In the genomic region with DNA sequence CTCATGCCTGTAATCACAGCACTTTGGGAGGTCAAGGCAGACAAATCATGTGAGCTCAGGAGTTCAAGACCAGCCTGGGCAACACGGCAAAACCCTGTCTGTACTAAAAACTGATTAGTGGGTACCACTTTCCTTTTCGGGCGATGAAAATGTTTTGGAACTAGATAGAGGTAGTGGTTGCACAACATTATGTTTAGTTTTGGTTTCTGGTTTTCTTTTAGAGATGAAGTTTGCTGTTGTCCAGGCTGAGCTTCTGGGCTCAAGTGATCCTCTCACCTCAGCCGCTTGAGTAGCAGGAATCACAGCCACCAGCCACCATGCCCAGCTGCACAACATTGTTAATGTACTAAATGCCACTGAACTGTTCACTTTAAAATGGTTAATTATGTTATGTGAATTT, we compare ENCODE assay signal across 17 cellular contexts. TPM values are rescaled to one million over a fixed set of nuclear protein-coding genes. Genes with fewer than 3 reads are reported as not detected.
DNase-seq lines count a peak whose midpoint lies in the region; ATAC-seq and TF ChIP-seq lines count a peak whose summit lies in the region.
"Had no signal": no experiment of that assay in that cellular context is flagged by ENCODE, and none has a peak within 500 bp of the region (broad histone marks: within the 10 kb centered on the region; RNA-seq: fewer than 3 reads in every experiment).

No MANE protein-coding gene starts in this region.

- DNase-seq in NOMO-1 (lab: John Stamatoyannopoulos, UW; ENCODE audit: unreplicated experiment in 2 of 2), result peak; percentile 13 to 61
- no peak for DNase-seq in naive thymus-derived CD4-positive, alpha-beta T cell
- no peak for DNase-seq in MCF 10A (ENCODE audit: unreplicated experiment)
- DNase-seq: adrenal gland; C1 segment of cervical spinal cord; Kasumi-1; left lung; naive B cell; NCI-H2029; NCI-H69; SHP77; stimulated activated naive CD4-positive, alpha-beta T cell had no signal

- H3K4me3 Mint-ChIP-seq in naive thymus-derived CD4-positive, alpha-beta T cell, result peak overlapping the region in 1 of 10 donors; percentile 18
- no peak overlapping the region for H3K4me3 Mint-ChIP-seq in MCF 10A (ENCODE audit: unreplicated experiment)
- H3K4me3 Mint-ChIP-seq: naive B cell had no signal

- H3K4me3 ChIP-seq in naive thymus-derived CD4-positive, alpha-beta T cell (ENCODE audit: low read length), result no peak overlapping the region
- H3K4me3 ChIP-seq: adrenal gland, left lung had no signal

- no peaks in the 10 kb centered on the region for H3K9me3 ChIP-seq in naive thymus-derived CD4-positive, alpha-beta T cell (ENCODE audit: control insufficient read depth in 2 of 3, low read length in 3 of 3)
- H3K9me3 ChIP-seq: adrenal gland, left lung had no signal

- H3K9me3 Mint-ChIP-seq in naive thymus-derived CD4-positive, alpha-beta T cell, result peaks cover 0 to 12% (median 5%) of the 10 kb centered on the region in 11 donors
- H3K9me3 Mint-ChIP-seq in MCF 10A (ENCODE audit: unreplicated experiment), result peaks cover 2% of the 10 kb centered on the region

- peaks cover 58 to 60% of the 10 kb centered on the region in 2 donors for H3K4me1 ChIP-seq in naive thymus-derived CD4-positive, alpha-beta T cell (ENCODE audit: control insufficient read depth in 2 of 2, insufficient read depth in 2 of 2, low read length in 2 of 2)

- no peak overlapping the region for H3K27ac ChIP-seq in naive thymus-derived CD4-positive, alpha-beta T cell (ENCODE audit: low read depth, low read length)
- H3K27ac ChIP-seq: left lung had no signal

- POLR2A ChIA-PET in naive thymus-derived CD4-positive, alpha-beta T cell (lab: Charles Lee), result no interaction called here
- POLR2A ChIA-PET in MCF 10A (lab: Yijun Ruan, JAX), result no interaction called here

- no peaks in the 10 kb centered on the region for H3K27me3 ChIP-seq in naive thymus-derived CD4-positive, alpha-beta T cell (ENCODE audit: control insufficient read depth in 2 of 2, insufficient read depth in 2 of 2, low read length in 2 of 2)
- H3K27me3 ChIP-seq: adrenal gland, left lung had no signal

- CTCF ChIA-PET in naive thymus-derived CD4-positive, alpha-beta T cell (lab: Charles Lee), result interaction anchor here (0.9 kb wide), 1 partner anchor 22 kb away, joined by 4 read pairs; no protein-coding TSS in a partner anchor
- CTCF ChIA-PET in MCF 10A (lab: Yijun Ruan, JAX), result interaction anchor here (0.8 kb wide), 1 partner anchor 104 kb away, joined by 4 read pairs; no protein-coding TSS in a partner anchor

- H3K36me3 Mint-ChIP-seq in naive thymus-derived CD4-positive, alpha-beta T cell, result peaks cover 14 to 50% (median 49%) of the 10 kb centered on the region in 5 donors
- H3K36me3 Mint-ChIP-seq in MCF 10A (ENCODE audit: insufficient read depth, unreplicated experiment), result peaks cover 5% of the 10 kb centered on the region
- H3K36me3 Mint-ChIP-seq: naive B cell had no signal

- H3K27ac Mint-ChIP-seq in naive thymus-derived CD4-positive, alpha-beta T cell, result peak overlapping the region in 8 of 9 donors; percentile 5 to 86 (median 62)
- no peak overlapping the region for H3K27ac Mint-ChIP-seq in MCF 10A (ENCODE audit: low read depth, unreplicated experiment)
- H3K27ac Mint-ChIP-seq: naive B cell had no signal

- BruUV-seq in MCF 10A (replicated peaks; lab: Mats Ljungman, UMichigan), result no TSS peak

- ATAC-seq in GM18517 (IDR thresholded peaks at IDR 0.05; ENCODE audit: unreplicated experiment), result peak; percentile 70
- peak; percentile 41 for ATAC-seq in GM21423 (IDR thresholded peaks at IDR 0.05; ENCODE audit: unreplicated experiment)
- ATAC-seq in naive thymus-derived CD4-positive, alpha-beta T cell, result peak; percentile 16
- ATAC-seq in HG02938 (IDR thresholded peaks at IDR 0.05; ENCODE audit: unreplicated experiment), result no peak
- no peak for ATAC-seq in HG03469 (IDR thresholded peaks at IDR 0.05; ENCODE audit: unreplicated experiment)
- no peak for ATAC-seq in GM19351 (IDR thresholded peaks at IDR 0.05; ENCODE audit: unreplicated experiment)

- H3K27me3 Mint-ChIP-seq in naive thymus-derived CD4-positive, alpha-beta T cell, result no peaks in the 10 kb centered on the region
- no peaks in the 10 kb centered on the region for H3K27me3 Mint-ChIP-seq in MCF 10A (ENCODE audit: insufficient read depth, unreplicated experiment)
- H3K27me3 Mint-ChIP-seq: naive B cell had no signal

- intact Hi-C loops in naive thymus-derived CD4-positive, alpha-beta T cell (cut with micrococcal nuclease), result no loop called here
- intact Hi-C loops in MCF 10A (cut with micrococcal nuclease), result no loop called here

- TF ChIP-seq CTCF in MCF 10A (IDR thresholded peaks at IDR 0.05; ENCODE audit: unreplicated experiment), result no peak

- H3K4me1 Mint-ChIP-seq in naive thymus-derived CD4-positive, alpha-beta T cell, result peaks cover 0 to 53% (median 34%) of the 10 kb centered on the region in 7 donors
- peaks cover 6% of the 10 kb centered on the region for H3K4me1 Mint-ChIP-seq in MCF 10A (ENCODE audit: insufficient read depth, unreplicated experiment)

- peaks cover 0 to 26% (median 5%) of the 10 kb centered on the region in 3 experiments for H3K36me3 ChIP-seq in naive thymus-derived CD4-positive, alpha-beta T cell (ENCODE audit: control insufficient read depth in 2 of 3, insufficient read depth in 3 of 3, low read length in 3 of 3)
- H3K36me3 ChIP-seq: adrenal gland, left lung had no signal

RNA-seq across cellular contexts. Expression of a gene that starts 27.6 kb away (rescaled TPM):
- 100 to 1,000 TPM; 114 to 253 (median 218) TPM for total RNA-seq in naive thymus-derived CD4-positive, alpha-beta T cell
- 10 to 100 TPM; 71.5 to 84.6 TPM for polyA plus RNA-seq in naive thymus-derived CD4-positive, alpha-beta T cell
- 75.8 and 108 TPM in 2 replicates for total RNA-seq in MCF 10A (2022)

Comparison
In these comparisons a context has a peak if more than half of its experiments do, and no peak if none do; other contexts are left out.
1. ATAC-seq: peak in GM18517 (single experiment), GM21423 (single experiment) and naive thymus-derived CD4-positive, alpha-beta T cell (single experiment); none in HG02938 (single experiment), HG03469 (single experiment) and GM19351 (single experiment).
2. DNase-seq: peak in NOMO-1 (2 of 2); none in naive thymus-derived CD4-positive, alpha-beta T cell (0 of 9) and MCF 10A (single experiment).